Comparison of ENCODE assay signal across 9 cellular contexts in the genomic region with DNA sequence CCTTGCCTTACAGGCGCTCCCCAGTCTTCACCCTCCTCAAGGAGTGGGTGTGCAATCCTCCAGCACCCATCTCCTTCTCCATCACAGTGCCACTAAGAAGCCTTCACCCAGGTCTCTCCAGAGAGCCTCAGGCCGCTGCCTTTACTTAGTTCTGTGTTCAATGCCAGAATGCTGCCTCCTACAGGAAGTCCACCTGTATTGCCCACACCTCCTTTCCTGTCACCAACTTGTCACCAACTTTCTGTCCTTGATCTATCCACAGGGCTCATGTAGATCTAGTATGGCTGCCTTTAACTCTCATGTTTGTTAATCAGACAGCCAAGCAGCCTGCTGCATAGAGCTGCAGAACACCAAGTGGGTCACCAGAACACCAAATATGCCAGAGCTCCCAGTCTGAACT. TPM values are rescaled to one million over a fixed set of nuclear protein-coding genes. Genes with fewer than 3 reads are reported as not detected.
DNase-seq lines count a peak whose midpoint lies in the region; ATAC-seq and TF ChIP-seq lines count a peak whose summit lies in the region.
"Had no signal": no experiment of that assay in that cellular context is flagged by ENCODE, and none has a peak within 500 bp of the region (broad histone marks: within the 10 kb centered on the region; RNA-seq: fewer than 3 reads in every experiment).

No MANE protein-coding gene starts in this region.

- H3K27ac ChIP-seq in gastrocnemius medialis, result no peak overlapping the region

- H3K27ac Mint-ChIP-seq in neural crest cell (ENCODE audit: unreplicated experiment), result no peak overlapping the region

- intact Hi-C loops in gastrocnemius medialis (cut with DNase I; ENCODE audit: low total_unique reads), result no loop called here

- in situ Hi-C loops in astrocyte of the cerebellum (cut with HindIII; ENCODE audit: low sequenced_read_pairs) (no loop called here), gastrocnemius medialis (cut with MboI; ENCODE audit: low sequenced_read_pairs in 4 of 4) (no loop called here)

- peak; percentile 73 for TF ChIP-seq CTCF in GM06990 (IDR thresholded peaks at IDR 0.05; ENCODE audit: insufficient read depth, low read length, poor library complexity, severe bottlenecking)
- TF ChIP-seq CTCF in astrocyte of the cerebellum (IDR thresholded peaks at IDR 0.05; ENCODE audit: low read depth, low read length, missing control alignments), result peak; percentile 13
- peak; percentile 50 for TF ChIP-seq CTCF in neural crest cell (conservative IDR thresholded peaks at IDR 0.05)
- no peak for TF ChIP-seq CTCF in gastrocnemius medialis (IDR thresholded peaks at IDR 0.05 in 4 of 5, conservative IDR thresholded peaks at IDR 0.05 in 1 of 5)

- H3K4me3 ChIP-seq in GM06990 (replicated peaks; ENCODE audit: low read depth, low read length) (no peak overlapping the region), astrocyte of the cerebellum (ENCODE audit: low read depth, low read length) (no peak overlapping the region), gastrocnemius medialis (no peak overlapping the region)

- H3K9me3 Mint-ChIP-seq in neural crest cell, result no peaks in the 10 kb centered on the region

- peaks cover 23% of the 10 kb centered on the region for H3K4me1 Mint-ChIP-seq in neural crest cell

- no peak for ATAC-seq in gastrocnemius medialis
- ATAC-seq in HG03571 (IDR thresholded peaks at IDR 0.05; ENCODE audit: unreplicated experiment), result no peak
- ATAC-seq in GM21447 (IDR thresholded peaks at IDR 0.05; ENCODE audit: unreplicated experiment), result no peak

- no peaks in the 10 kb centered on the region for H3K36me3 ChIP-seq in GM06990 (ENCODE audit: control insufficient read depth, insufficient read depth, low read length)
- H3K36me3 ChIP-seq in gastrocnemius medialis, result no peaks in the 10 kb centered on the region

- peaks cover 0 to 2% of the 10 kb centered on the region in 2 donors for H3K4me1 ChIP-seq in gastrocnemius medialis

- no peaks in the 10 kb centered on the region for H3K27me3 ChIP-seq in GM06990 (replicated peaks; ENCODE audit: control insufficient read depth, insufficient read depth, low read length)
- peaks cover 0 to 5% (median 0%) of the 10 kb centered on the region in 3 donors for H3K27me3 ChIP-seq in gastrocnemius medialis

- no peaks in the 10 kb centered on the region for H3K9me3 ChIP-seq in gastrocnemius medialis

- H3K36me3 Mint-ChIP-seq in neural crest cell (ENCODE audit: low read depth), result no peaks in the 10 kb centered on the region

- TF ChIP-seq POLR2A in gastrocnemius medialis (IDR thresholded peaks at IDR 0.05), result no peak

- H3K4me3 Mint-ChIP-seq in neural crest cell, result no peak overlapping the region

- DNase-seq in GM06990 (ENCODE audit: extremely low read depth, insufficient read length) (no peak), LoVo (ENCODE audit: low spot score) (peak; percentile 6), astrocyte of the cerebellum (ENCODE audit: low read depth) (no peak), neural crest cell (ENCODE audit: low read depth, low spot score) (no peak), NCI-H524 treated with DMSO at 0.1 percent for 48 hours (lab: John Stamatoyannopoulos, UW) (no peak), gastrocnemius medialis (no peak)
- DNase-seq: NCI-H526 had no signal

- peaks cover 14% of the 10 kb centered on the region for H3K27me3 Mint-ChIP-seq in neural crest cell (ENCODE audit: low read depth)

RNA-seq across cellular contexts. Expression of gene LST1, which starts 0.5 kb away (rescaled TPM):
- total RNA-seq in neural crest cell, result not detected in 2 replicates
- 10 to 100 TPM in 1 of 4 donors, 1 to 10 TPM in 2, not detected in 1; 1.6 to 22.3 (median 4.1) TPM for total RNA-seq in gastrocnemius medialis

RNA-seq across cellular contexts. Expression of gene LTB, which starts 3.3 kb away (rescaled TPM):
- total RNA-seq in neural crest cell, result not detected in 2 replicates
- not detected for total RNA-seq in gastrocnemius medialis

RNA-seq across cellular contexts. Expression of gene NCR3, which starts 7.3 kb away (rescaled TPM):
- not detected in 2 replicates for total RNA-seq in neural crest cell
- not detected for total RNA-seq in gastrocnemius medialis

RNA-seq across cellular contexts. Expression of gene TNF, which starts 10.2 kb away (rescaled TPM):
- total RNA-seq in neural crest cell, result not detected in 2 replicates
- under 1 TPM in 2 of 4 donors, not detected in 2; 0.23 to 0.87 TPM for total RNA-seq in gastrocnemius medialis

RNA-seq across cellular contexts. Expression of gene LTA, which starts 13.4 kb away (rescaled TPM):
- 0.26 and 0.36 TPM in 2 replicates for total RNA-seq in neural crest cell
- total RNA-seq in gastrocnemius medialis, result not detected

Comparison
In these comparisons a context has a peak if more than half of its experiments do, and no peak if none do; other contexts are left out.
1. CTCF ChIP-seq: peak in GM06990 (single experiment), astrocyte of the cerebellum (single experiment) and neural crest cell (single experiment); none in gastrocnemius medialis (0 of 5).